Comparison of ENCODE assay signal across 10 cellular contexts in genomic region chr3:27722957-27723802, GRCh38. TPM values are rescaled to one million over a fixed set of nuclear protein-coding genes. Genes with fewer than 3 reads are reported as not detected.
DNase-seq lines count a peak whose midpoint lies in the region; ATAC-seq and TF ChIP-seq lines count a peak whose summit lies in the region.
"Had no signal": no experiment of that assay in that cellular context is flagged by ENCODE, and none has a peak within 500 bp of the region (broad histone marks: within the 10 kb centered on the region; RNA-seq: fewer than 3 reads in every experiment).

No MANE protein-coding gene starts in this region.

- H3K4me1 Mint-ChIP-seq in endodermal cell (peaks cover 66% of the 10 kb centered on the region), osteocyte (ENCODE audit: unreplicated experiment) (peaks cover 37% of the 10 kb centered on the region)

- H3K36me3 Mint-ChIP-seq in endodermal cell (ENCODE audit: low read depth), result peaks cover 29% of the 10 kb centered on the region
- no peaks in the 10 kb centered on the region for H3K36me3 Mint-ChIP-seq in osteocyte (ENCODE audit: unreplicated experiment)

- H3K9ac ChIP-seq in Loucy (ENCODE audit: low read depth, low read length, poor library complexity, severe bottlenecking) (peak overlapping the region; percentile 70), endodermal cell (ENCODE audit: extremely low read depth, low read length, poor library complexity, severe bottlenecking) (peak overlapping the region; percentile 96)

- H3K4me3 Mint-ChIP-seq in endodermal cell (peak overlapping the region; percentile 99), osteocyte (ENCODE audit: unreplicated experiment) (peak overlapping the region; percentile 63)

- H4K20me1 ChIP-seq in Loucy (ENCODE audit: insufficient read depth, low read length, poor library complexity, severe bottlenecking), result no peaks in the 10 kb centered on the region

- no peaks in the 10 kb centered on the region for H3K36me3 ChIP-seq in Loucy (ENCODE audit: insufficient read depth, low read length)
- peaks cover 23% of the 10 kb centered on the region for H3K36me3 ChIP-seq in endodermal cell (ENCODE audit: control insufficient read depth, insufficient read depth, low read length)
- no peaks in the 10 kb centered on the region for H3K36me3 ChIP-seq in upper lobe of left lung

- H3K27ac ChIP-seq in endodermal cell (ENCODE audit: low read depth, low read length) (no peak overlapping the region), upper lobe of left lung (no peak overlapping the region)

- DNase-seq in EL (peak; percentile 21), endodermal cell (peak; percentile 89), osteocyte (ENCODE audit: extremely low spot score, unreplicated experiment) (no peak), medulla oblongata (ENCODE audit: extremely low spot score) (no peak), NCI-H1694 (lab: John Stamatoyannopoulos, UW) (no peak), upper lobe of left lung (no peak)
- DNase-seq: cortex of kidney had no signal

- no peaks in the 10 kb centered on the region for H3K9me2 ChIP-seq in Loucy (replicated peaks; ENCODE audit: low read depth, low read length)

- H3K9me3 ChIP-seq in Loucy (ENCODE audit: insufficient read depth, low read depth, low read length) (no peaks in the 10 kb centered on the region), endodermal cell (ENCODE audit: control insufficient read depth, low read length) (no peaks in the 10 kb centered on the region), upper lobe of left lung (no peaks in the 10 kb centered on the region)

- H3K79me2 ChIP-seq in Loucy (ENCODE audit: insufficient read depth, low read length), result peaks cover 8% of the 10 kb centered on the region

- no peak for ATAC-seq in HG02759 (IDR thresholded peaks at IDR 0.05; ENCODE audit: unreplicated experiment)
- no peak for ATAC-seq in upper lobe of left lung (ENCODE audit: low FRiP score in 2 of 2)

- H3K27me3 ChIP-seq in Loucy (ENCODE audit: insufficient read depth, low read length, poor library complexity, severe bottlenecking) (no peaks in the 10 kb centered on the region), endodermal cell (ENCODE audit: control insufficient read depth, insufficient read depth, low read length, poor library complexity, severe bottlenecking) (peaks cover 32% of the 10 kb centered on the region), upper lobe of left lung (peaks cover 0 to 58% (median 25%) of the 10 kb centered on the region in 4 donors)

- peak overlapping the region; percentile 75 for H3K4me2 ChIP-seq in Loucy (ENCODE audit: low read depth, low read length, poor library complexity, severe bottlenecking)

- H3K4me1 ChIP-seq in Loucy (ENCODE audit: insufficient read depth, low read length, poor library complexity, severe bottlenecking) (peaks cover 13% of the 10 kb centered on the region), endodermal cell (ENCODE audit: control insufficient read depth, insufficient read depth, low read length) (peaks cover 17% of the 10 kb centered on the region), upper lobe of left lung (peaks cover 18 to 44% (median 30%) of the 10 kb centered on the region in 4 donors)

- no peak for TF ChIP-seq EP300 in upper lobe of left lung (IDR thresholded peaks at IDR 0.05)

- H2AFZ ChIP-seq in Loucy (ENCODE audit: low read length), result peak overlapping the region; percentile 95; the same call in 1 of the 2 replicates

- no peaks in the 10 kb centered on the region for H3F3A ChIP-seq in Loucy (ENCODE audit: low read depth)

- H3K27me3 Mint-ChIP-seq in endodermal cell (ENCODE audit: insufficient read depth) (peaks cover 38% of the 10 kb centered on the region), osteocyte (ENCODE audit: unreplicated experiment) (peaks cover 90% of the 10 kb centered on the region)

- H3K27ac Mint-ChIP-seq in endodermal cell (peak overlapping the region; percentile 96), osteocyte (ENCODE audit: unreplicated experiment) (no peak overlapping the region)

- WGBS in endodermal cell (ENCODE audit: insufficient coverage in 1 of 2, insufficient read length in 1 of 2), 2 experiments, result 12 to 13% methylated on average over 19 to 31 of the region's 31 CpGs
- 5 to 6% methylated on average over 29 to 31 of the region's 31 CpGs for WGBS in upper lobe of left lung, 2 donors

- TF ChIP-seq POLR2A in upper lobe of left lung (IDR thresholded peaks at IDR 0.05), result no peak

- TF ChIP-seq CTCF in Loucy (conservative IDR thresholded peaks at IDR 0.05; ENCODE audit: low read length) (no peak), endodermal cell (conservative IDR thresholded peaks at IDR 0.05) (no peak), osteocyte (IDR thresholded peaks at IDR 0.05) (no peak), upper lobe of left lung (IDR thresholded peaks at IDR 0.05) (no peak)

- H3K4me3 ChIP-seq in Loucy (ENCODE audit: low read length, poor library complexity, severe bottlenecking) (peak overlapping the region; percentile 74), endodermal cell (ENCODE audit: low read length) (peak overlapping the region; percentile 90), upper lobe of left lung (peak overlapping the region in 2 of 4 donors; percentile 1 to 25)
- H3K4me3 ChIP-seq: lung had no signal

- no peaks in the 10 kb centered on the region for H3K9me3 Mint-ChIP-seq in endodermal cell
- H3K9me3 Mint-ChIP-seq in osteocyte (ENCODE audit: unreplicated experiment), result no peaks in the 10 kb centered on the region

RNA-seq across cellular contexts. Expression of gene EOMES, which starts 1.1 kb away (rescaled TPM):
- total RNA-seq in endodermal cell (100 to 1,000 TPM; 182 to 283 TPM), osteocyte (not detected in 2 replicates), upper lobe of left lung (1 to 10 TPM in 3 of 6 donors, under 1 TPM in 3; 0.44 to 2.1 (median 1.1) TPM)
- 35.9 TPM for polyA plus RNA-seq in endodermal cell (2013, experiment 1 of 2)
- 48.4 TPM for polyA plus RNA-seq in endodermal cell (2013, experiment 2 of 2)

Comparison
In these comparisons a context has a peak if more than half of its experiments do, and no peak if none do; other contexts are left out.
1. DNase-seq: peak in EL (single experiment) and endodermal cell (single experiment); none in osteocyte (single experiment), medulla oblongata (single experiment), NCI-H1694 (single experiment) and upper lobe of left lung (0 of 2).
2. RNA of gene EOMES, which starts 1.1 kb away (total RNA-seq): 182 to 283 TPM in endodermal cell; 0.44 to 2.1 TPM in upper lobe of left lung and not detected in osteocyte; every median in the first group is over 10 times any median in the second.